1 cellular context compared by ENCODE assay signal in the genomic region with DNA sequence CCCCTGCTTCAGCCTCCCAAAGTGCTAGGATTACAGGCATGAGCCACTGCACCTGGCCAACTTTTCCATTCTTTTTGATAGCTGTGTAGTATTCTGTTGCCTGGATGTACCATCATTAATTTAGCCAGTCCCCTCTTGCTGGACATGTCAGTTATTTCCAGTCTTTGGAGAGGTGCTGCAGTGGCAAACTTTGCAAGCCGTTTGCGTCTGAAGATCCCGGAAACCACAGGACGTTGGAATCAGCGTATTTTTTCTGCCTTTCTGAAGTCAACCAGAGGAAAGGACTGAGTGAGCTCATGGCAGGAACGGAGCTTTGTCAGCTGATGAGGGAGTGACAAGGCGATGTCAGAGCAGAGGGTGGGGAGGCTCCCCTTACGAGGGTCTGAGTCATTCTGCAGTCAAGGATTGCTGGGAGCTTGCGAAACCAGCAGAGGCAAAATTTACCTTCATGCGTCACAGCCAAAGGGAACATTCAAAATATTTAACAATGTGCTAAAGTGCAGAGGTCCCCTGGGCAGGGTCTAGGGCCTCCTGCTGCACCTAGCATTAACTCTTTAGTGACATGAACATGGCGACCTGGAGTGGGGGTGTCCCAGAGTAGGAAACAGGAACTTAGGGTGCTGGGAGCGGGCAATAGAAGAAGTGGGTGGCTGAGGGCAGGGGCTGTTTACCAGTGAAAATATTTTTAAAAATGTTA.
TF ChIP-seq lines count a peak whose summit lies in the region.

No MANE protein-coding gene starts in this region.

TF ChIP-seq in HepG2, 621 proteins besides CTCF, POLR2A, EP300 and RAD21 (continued from another document and continues in another):
- TF ChIP-seq, protein P1, sequence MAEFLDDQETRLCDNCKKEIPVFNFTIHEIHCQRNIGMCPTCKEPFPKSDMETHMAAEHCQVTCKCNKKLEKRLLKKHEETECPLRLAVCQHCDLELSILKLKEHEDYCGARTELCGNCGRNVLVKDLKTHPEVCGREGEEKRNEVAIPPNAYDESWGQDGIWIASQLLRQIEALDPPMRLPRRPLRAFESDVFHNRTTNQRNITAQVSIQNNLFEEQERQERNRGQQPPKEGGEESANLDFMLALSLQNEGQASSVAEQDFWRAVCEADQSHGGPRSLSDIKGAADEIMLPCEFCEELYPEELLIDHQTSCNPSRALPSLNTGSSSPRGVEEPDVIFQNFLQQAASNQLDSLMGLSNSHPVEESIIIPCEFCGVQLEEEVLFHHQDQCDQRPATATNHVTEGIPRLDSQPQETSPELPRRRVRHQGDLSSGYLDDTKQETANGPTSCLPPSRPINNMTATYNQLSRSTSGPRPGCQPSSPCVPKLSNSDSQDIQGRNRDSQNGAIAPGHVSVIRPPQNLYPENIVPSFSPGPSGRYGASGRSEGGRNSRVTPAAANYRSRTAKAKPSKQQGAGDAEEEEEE (CRISPR knock-in tag; IDR thresholded peaks at IDR 0.05; ENCODE audit: borderline replicate concordance): peak; percentile 66; the same call in 1 of the 2 replicates
- TF ChIP-seq, protein P2, sequence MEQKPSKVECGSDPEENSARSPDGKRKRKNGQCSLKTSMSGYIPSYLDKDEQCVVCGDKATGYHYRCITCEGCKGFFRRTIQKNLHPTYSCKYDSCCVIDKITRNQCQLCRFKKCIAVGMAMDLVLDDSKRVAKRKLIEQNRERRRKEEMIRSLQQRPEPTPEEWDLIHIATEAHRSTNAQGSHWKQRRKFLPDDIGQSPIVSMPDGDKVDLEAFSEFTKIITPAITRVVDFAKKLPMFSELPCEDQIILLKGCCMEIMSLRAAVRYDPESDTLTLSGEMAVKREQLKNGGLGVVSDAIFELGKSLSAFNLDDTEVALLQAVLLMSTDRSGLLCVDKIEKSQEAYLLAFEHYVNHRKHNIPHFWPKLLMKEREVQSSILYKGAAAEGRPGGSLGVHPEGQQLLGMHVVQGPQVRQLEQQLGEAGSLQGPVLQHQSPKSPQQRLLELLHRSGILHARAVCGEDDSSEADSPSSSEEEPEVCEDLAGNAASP (CRISPR knock-in tag; IDR thresholded peaks at IDR 0.05; ENCODE audit: borderline replicate concordance): peak; percentile 50; the same call in 1 of the 2 replicates
- TF ChIP-seq, protein P3, sequence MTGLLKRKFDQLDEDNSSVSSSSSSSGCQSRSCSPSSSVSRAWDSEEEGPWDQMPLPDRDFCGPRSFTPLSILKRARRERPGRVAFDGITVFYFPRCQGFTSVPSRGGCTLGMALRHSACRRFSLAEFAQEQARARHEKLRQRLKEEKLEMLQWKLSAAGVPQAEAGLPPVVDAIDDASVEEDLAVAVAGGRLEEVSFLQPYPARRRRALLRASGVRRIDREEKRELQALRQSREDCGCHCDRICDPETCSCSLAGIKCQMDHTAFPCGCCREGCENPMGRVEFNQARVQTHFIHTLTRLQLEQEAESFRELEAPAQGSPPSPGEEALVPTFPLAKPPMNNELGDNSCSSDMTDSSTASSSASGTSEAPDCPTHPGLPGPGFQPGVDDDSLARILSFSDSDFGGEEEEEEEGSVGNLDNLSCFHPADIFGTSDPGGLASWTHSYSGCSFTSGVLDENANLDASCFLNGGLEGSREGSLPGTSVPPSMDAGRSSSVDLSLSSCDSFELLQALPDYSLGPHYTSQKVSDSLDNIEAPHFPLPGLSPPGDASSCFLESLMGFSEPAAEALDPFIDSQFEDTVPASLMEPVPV (CRISPR knock-in tag; IDR thresholded peaks at IDR 0.05): no peak
- TF ChIP-seq, protein P4, sequence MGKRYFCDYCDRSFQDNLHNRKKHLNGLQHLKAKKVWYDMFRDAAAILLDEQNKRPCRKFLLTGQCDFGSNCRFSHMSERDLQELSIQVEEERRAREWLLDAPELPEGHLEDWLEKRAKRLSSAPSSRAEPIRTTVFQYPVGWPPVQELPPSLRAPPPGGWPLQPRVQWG (CRISPR knock-in tag; IDR thresholded peaks at IDR 0.05; ENCODE audit: borderline replicate concordance, low read depth): no peak
- TF ChIP-seq ZBTB8A (CRISPR knock-in tag; IDR thresholded peaks at IDR 0.05; ENCODE audit: borderline replicate concordance, low read depth) (no peak), SRF (IDR thresholded peaks at IDR 0.05; ENCODE audit: low read depth, low read length) (peak; percentile 30; the same call in 1 of the 2 replicates), FOXM1 (CRISPR knock-in tag; IDR thresholded peaks at IDR 0.05) (no peak), SP4 (CRISPR knock-in tag; IDR thresholded peaks at IDR 0.05) (peak; percentile 71; the same call in 1 of the 2 replicates), PCBP2 (optimal IDR thresholded peaks at IDR 0.05; ENCODE audit: low read depth, low read length, poor library complexity, severe bottlenecking) (no peak), PRMT3 (CRISPR knock-in tag; IDR thresholded peaks at IDR 0.05; ENCODE audit: borderline replicate concordance, low read depth) (no peak), BRD4 (CRISPR knock-in tag; IDR thresholded peaks at IDR 0.05) (no peak), HMGA1 (CRISPR knock-in tag; conservative IDR thresholded peaks at IDR 0.05) (no peak), DR1 (CRISPR knock-in tag; IDR thresholded peaks at IDR 0.05) (no peak), FOXJ3 (CRISPR knock-in tag; IDR thresholded peaks at IDR 0.05; ENCODE audit: borderline replicate concordance) (peak; percentile 70; the same call in 1 of the 2 replicates), ZNF382 (CRISPR knock-in tag; IDR thresholded peaks at IDR 0.05; ENCODE audit: borderline replicate concordance) (no peak), ZC3H13 (CRISPR knock-in tag; IDR thresholded peaks at IDR 0.05) (no peak)
- TF ChIP-seq, protein P5, sequence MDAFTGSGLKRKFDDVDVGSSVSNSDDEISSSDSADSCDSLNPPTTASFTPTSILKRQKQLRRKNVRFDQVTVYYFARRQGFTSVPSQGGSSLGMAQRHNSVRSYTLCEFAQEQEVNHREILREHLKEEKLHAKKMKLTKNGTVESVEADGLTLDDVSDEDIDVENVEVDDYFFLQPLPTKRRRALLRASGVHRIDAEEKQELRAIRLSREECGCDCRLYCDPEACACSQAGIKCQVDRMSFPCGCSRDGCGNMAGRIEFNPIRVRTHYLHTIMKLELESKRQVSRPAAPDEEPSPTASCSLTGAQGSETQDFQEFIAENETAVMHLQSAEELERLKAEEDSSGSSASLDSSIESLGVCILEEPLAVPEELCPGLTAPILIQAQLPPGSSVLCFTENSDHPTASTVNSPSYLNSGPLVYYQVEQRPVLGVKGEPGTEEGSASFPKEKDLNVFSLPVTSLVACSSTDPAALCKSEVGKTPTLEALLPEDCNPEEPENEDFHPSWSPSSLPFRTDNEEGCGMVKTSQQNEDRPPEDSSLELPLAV (CRISPR knock-in tag; conservative IDR thresholded peaks at IDR 0.05; ENCODE audit: low read depth): no peak
- TF ChIP-seq, protein P6, sequence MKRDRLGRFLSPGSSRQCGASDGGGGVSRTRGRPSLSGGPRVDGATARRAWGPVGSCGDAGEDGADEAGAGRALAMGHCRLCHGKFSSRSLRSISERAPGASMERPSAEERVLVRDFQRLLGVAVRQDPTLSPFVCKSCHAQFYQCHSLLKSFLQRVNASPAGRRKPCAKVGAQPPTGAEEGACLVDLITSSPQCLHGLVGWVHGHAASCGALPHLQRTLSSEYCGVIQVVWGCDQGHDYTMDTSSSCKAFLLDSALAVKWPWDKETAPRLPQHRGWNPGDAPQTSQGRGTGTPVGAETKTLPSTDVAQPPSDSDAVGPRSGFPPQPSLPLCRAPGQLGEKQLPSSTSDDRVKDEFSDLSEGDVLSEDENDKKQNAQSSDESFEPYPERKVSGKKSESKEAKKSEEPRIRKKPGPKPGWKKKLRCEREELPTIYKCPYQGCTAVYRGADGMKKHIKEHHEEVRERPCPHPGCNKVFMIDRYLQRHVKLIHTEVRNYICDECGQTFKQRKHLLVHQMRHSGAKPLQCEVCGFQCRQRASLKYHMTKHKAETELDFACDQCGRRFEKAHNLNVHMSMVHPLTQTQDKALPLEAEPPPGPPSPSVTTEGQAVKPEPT (CRISPR knock-in tag; IDR thresholded peaks at IDR 0.05; ENCODE audit: low read depth): no peak
- TF ChIP-seq, protein P7, sequence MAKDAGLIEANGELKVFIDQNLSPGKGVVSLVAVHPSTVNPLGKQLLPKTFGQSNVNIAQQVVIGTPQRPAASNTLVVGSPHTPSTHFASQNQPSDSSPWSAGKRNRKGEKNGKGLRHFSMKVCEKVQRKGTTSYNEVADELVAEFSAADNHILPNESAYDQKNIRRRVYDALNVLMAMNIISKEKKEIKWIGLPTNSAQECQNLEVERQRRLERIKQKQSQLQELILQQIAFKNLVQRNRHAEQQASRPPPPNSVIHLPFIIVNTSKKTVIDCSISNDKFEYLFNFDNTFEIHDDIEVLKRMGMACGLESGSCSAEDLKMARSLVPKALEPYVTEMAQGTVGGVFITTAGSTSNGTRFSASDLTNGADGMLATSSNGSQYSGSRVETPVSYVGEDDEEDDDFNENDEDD (CRISPR knock-in tag; IDR thresholded peaks at IDR 0.05; ENCODE audit: borderline replicate concordance): no peak
- TF ChIP-seq, protein P8, sequence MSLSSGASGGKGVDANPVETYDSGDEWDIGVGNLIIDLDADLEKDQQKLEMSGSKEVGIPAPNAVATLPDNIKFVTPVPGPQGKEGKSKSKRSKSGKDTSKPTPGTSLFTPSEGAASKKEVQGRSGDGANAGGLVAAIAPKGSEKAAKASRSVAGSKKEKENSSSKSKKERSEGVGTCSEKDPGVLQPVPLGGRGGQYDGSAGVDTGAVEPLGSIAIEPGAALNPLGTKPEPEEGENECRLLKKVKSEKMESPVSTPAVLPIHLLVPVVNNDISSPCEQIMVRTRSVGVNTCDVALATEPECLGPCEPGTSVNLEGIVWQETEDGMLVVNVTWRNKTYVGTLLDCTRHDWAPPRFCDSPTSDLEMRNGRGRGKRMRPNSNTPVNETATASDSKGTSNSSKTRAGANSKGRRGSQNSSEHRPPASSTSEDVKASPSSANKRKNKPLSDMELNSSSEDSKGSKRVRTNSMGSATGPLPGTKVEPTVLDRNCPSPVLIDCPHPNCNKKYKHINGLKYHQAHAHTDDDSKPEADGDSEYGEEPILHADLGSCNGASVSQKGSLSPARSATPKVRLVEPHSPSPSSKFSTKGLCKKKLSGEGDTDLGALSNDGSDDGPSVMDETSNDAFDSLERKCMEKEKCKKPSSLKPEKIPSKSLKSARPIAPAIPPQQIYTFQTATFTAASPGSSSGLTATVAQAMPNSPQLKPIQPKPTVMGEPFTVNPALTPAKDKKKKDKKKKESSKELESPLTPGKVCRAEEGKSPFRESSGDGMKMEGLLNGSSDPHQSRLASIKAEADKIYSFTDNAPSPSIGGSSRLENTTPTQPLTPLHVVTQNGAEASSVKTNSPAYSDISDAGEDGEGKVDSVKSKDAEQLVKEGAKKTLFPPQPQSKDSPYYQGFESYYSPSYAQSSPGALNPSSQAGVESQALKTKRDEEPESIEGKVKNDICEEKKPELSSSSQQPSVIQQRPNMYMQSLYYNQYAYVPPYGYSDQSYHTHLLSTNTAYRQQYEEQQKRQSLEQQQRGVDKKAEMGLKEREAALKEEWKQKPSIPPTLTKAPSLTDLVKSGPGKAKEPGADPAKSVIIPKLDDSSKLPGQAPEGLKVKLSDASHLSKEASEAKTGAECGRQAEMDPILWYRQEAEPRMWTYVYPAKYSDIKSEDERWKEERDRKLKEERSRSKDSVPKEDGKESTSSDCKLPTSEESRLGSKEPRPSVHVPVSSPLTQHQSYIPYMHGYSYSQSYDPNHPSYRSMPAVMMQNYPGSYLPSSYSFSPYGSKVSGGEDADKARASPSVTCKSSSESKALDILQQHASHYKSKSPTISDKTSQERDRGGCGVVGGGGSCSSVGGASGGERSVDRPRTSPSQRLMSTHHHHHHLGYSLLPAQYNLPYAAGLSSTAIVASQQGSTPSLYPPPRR (CRISPR knock-in tag; IDR thresholded peaks at IDR 0.05; ENCODE audit: borderline replicate concordance): peak; percentile 73
- TF ChIP-seq, protein P9, sequence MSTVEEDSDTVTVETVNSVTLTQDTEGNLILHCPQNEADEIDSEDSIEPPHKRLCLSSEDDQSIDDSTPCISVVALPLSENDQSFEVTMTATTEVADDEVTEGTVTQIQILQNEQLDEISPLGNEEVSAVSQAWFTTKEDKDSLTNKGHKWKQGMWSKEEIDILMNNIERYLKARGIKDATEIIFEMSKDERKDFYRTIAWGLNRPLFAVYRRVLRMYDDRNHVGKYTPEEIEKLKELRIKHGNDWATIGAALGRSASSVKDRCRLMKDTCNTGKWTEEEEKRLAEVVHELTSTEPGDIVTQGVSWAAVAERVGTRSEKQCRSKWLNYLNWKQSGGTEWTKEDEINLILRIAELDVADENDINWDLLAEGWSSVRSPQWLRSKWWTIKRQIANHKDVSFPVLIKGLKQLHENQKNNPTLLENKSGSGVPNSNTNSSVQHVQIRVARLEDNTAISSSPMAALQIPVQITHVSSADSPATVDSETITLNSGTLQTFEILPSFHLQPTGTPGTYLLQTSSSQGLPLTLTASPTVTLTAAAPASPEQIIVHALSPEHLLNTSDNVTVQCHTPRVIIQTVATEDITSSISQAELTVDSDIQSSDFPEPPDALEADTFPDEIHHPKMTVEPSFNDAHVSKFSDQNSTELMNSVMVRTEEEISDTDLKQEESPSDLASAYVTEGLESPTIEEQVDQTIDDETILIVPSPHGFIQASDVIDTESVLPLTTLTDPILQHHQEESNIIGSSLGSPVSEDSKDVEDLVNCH (CRISPR knock-in tag; IDR thresholded peaks at IDR 0.05): no peak
- TF ChIP-seq, protein P10, sequence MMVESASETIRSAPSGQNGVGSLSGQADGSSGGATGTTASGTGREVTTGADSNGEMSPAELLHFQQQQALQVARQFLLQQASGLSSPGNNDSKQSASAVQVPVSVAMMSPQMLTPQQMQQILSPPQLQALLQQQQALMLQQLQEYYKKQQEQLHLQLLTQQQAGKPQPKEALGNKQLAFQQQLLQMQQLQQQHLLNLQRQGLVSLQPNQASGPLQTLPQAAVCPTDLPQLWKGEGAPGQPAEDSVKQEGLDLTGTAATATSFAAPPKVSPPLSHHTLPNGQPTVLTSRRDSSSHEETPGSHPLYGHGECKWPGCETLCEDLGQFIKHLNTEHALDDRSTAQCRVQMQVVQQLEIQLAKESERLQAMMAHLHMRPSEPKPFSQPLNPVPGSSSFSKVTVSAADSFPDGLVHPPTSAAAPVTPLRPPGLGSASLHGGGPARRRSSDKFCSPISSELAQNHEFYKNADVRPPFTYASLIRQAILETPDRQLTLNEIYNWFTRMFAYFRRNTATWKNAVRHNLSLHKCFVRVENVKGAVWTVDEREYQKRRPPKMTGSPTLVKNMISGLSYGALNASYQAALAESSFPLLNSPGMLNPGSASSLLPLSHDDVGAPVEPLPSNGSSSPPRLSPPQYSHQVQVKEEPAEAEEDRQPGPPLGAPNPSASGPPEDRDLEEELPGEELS (CRISPR knock-in tag; IDR thresholded peaks at IDR 0.05): no peak; the same call in none of the 2 replicates
- TF ChIP-seq, protein P11, sequence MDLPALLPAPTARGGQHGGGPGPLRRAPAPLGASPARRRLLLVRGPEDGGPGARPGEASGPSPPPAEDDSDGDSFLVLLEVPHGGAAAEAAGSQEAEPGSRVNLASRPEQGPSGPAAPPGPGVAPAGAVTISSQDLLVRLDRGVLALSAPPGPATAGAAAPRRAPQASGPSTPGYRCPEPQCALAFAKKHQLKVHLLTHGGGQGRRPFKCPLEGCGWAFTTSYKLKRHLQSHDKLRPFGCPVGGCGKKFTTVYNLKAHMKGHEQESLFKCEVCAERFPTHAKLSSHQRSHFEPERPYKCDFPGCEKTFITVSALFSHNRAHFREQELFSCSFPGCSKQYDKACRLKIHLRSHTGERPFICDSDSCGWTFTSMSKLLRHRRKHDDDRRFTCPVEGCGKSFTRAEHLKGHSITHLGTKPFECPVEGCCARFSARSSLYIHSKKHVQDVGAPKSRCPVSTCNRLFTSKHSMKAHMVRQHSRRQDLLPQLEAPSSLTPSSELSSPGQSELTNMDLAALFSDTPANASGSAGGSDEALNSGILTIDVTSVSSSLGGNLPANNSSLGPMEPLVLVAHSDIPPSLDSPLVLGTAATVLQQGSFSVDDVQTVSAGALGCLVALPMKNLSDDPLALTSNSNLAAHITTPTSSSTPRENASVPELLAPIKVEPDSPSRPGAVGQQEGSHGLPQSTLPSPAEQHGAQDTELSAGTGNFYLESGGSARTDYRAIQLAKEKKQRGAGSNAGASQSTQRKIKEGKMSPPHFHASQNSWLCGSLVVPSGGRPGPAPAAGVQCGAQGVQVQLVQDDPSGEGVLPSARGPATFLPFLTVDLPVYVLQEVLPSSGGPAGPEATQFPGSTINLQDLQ (CRISPR knock-in tag; IDR thresholded peaks at IDR 0.05): no peak
